In the genomic region with DNA sequence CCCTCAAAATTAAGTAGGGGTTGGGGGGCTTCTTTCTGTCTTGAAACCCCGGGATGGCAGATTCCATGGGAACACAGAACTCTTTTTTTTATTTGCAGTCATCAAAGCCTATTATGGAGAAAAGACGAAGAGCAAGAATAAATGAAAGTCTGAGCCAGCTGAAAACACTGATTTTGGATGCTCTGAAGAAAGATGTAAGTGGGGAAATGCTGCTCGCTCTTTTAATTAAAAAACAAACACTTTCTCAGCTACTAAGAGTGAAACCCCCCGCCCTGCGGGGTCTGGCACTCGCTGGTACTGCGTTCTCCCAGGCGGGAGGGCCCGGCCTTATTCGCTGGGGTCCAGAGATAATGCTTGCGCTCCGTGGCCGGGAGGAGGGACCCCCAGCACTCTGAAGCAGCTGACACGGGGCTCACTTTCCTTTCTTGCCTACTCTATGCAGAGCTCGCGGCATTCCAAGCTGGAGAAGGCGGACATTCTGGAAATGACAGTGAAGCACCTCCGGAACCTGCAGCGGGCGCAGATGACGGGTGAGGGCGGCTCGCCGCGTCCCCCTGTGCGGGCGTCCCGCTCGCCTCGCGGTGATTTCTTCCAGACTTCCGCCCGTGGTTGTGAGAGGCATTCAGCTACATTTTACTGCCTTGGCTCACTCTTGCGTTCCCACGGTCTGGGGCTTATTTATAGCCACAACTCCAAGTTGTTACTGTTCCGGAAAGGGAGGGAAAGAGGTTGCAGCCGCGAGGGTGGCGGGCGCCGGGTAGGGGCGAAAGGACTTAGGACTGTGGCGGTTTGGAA, we compare ENCODE assay signal across 8 cellular contexts. TPM values are rescaled to one million over a fixed set of nuclear protein-coding genes. Genes with fewer than 3 reads are reported as not detected.
DNase-seq lines count a peak whose midpoint lies in the region; ATAC-seq, FAIRE-seq and TF ChIP-seq lines count a peak whose summit lies in the region.

No MANE protein-coding gene starts in this region.

- peak in 4 of 10 experiments; percentile 19 to 49 (median 28) for DNase-seq in CD4-positive, alpha-beta T cell
- DNase-seq in HTR-8/SVneo (ENCODE audit: insufficient read length, low spot score) (peak; percentile 19), WERI-Rb-1 (peak; percentile 8), mesothelial cell of epicardium (ENCODE audit: low spot score in 2 of 2, unreplicated experiment in 2 of 2) (peak; percentile 36 to 66), SHP77 (lab: John Stamatoyannopoulos, UW) (no peak), HPDE6-E6E7 (ENCODE audit: extremely low spot score) (no peak)
- no peak for DNase-seq in effector memory CD4-positive, alpha-beta T cell

- no peak for FAIRE-seq in HTR-8/SVneo (lab: Jason Lieb, UNC)

- POLR2A ChIA-PET in CD4-positive, alpha-beta T cell (lab: Charles Lee), result interaction anchor here (0.9 to 1.5 kb wide), 2 partner anchors 66 to 356 kb away, joined by 3 to 4 read pairs; no protein-coding TSS in a partner anchor

- H3K27me3 Mint-ChIP-seq in CD4-positive, alpha-beta T cell, result peaks cover 48% of the 10 kb centered on the region
- H3K27me3 Mint-ChIP-seq in mesothelial cell of epicardium (ENCODE audit: low read depth), result no peaks in the 10 kb centered on the region

- no peaks in the 10 kb centered on the region for H3K9me3 ChIP-seq in CD4-positive, alpha-beta T cell (ENCODE audit: control insufficient read depth, low read length)
- H3K9me3 ChIP-seq in WERI-Rb-1 (ENCODE audit: severe bottlenecking), result no peaks in the 10 kb centered on the region
- no peaks in the 10 kb centered on the region for H3K9me3 ChIP-seq in effector memory CD4-positive, alpha-beta T cell (ENCODE audit: control insufficient read depth, low read length)

- peaks cover 47% of the 10 kb centered on the region for H3K4me1 ChIP-seq in effector memory CD4-positive, alpha-beta T cell (ENCODE audit: control insufficient read depth, insufficient read depth, low read length, poor library complexity, severe bottlenecking)

- peak overlapping the region; percentile 52 for H3K4me3 ChIP-seq in WERI-Rb-1 (ENCODE audit: low read depth, low read length)
- H3K4me3 ChIP-seq in effector memory CD4-positive, alpha-beta T cell (ENCODE audit: insufficient read depth, low read depth, low read length, poor library complexity, severe bottlenecking), result peak overlapping the region; percentile 40

- H3K27ac ChIP-seq in CD4-positive, alpha-beta T cell (ENCODE audit: low read depth, low read length), result no peak overlapping the region
- H3K27ac ChIP-seq in WERI-Rb-1 (no peak overlapping the region), temporal lobe (ENCODE audit: low read depth, low read length) (peak overlapping the region; percentile 72)
- H3K27ac ChIP-seq in effector memory CD4-positive, alpha-beta T cell (ENCODE audit: insufficient read depth, low read length, poor library complexity, severe bottlenecking), result no peak overlapping the region

- CTCF ChIA-PET in CD4-positive, alpha-beta T cell (lab: Charles Lee), result interaction anchor here (1.0 to 2.8 kb wide), 4 partner anchors 179 to 471 kb away, joined by 3 to 8 read pairs (median 4); no protein-coding TSS in a partner anchor

- no peaks in the 10 kb centered on the region for H3K9me3 Mint-ChIP-seq in CD4-positive, alpha-beta T cell
- H3K9me3 Mint-ChIP-seq in mesothelial cell of epicardium, result no peaks in the 10 kb centered on the region

- peaks cover 10% of the 10 kb centered on the region for H3K36me3 Mint-ChIP-seq in CD4-positive, alpha-beta T cell (ENCODE audit: low read depth)
- peaks cover 7% of the 10 kb centered on the region for H3K36me3 Mint-ChIP-seq in mesothelial cell of epicardium

- H3K4me1 Mint-ChIP-seq in CD4-positive, alpha-beta T cell (ENCODE audit: low read depth), result peaks cover 54% of the 10 kb centered on the region
- H3K4me1 Mint-ChIP-seq in mesothelial cell of epicardium, result peaks cover 47% of the 10 kb centered on the region

- H3K36me3 ChIP-seq in WERI-Rb-1, result no peaks in the 10 kb centered on the region
- no peaks in the 10 kb centered on the region for H3K36me3 ChIP-seq in effector memory CD4-positive, alpha-beta T cell (ENCODE audit: control insufficient read depth, insufficient read depth, low read length)

- H3K27ac Mint-ChIP-seq in CD4-positive, alpha-beta T cell, result peak overlapping the region; percentile 69
- H3K27ac Mint-ChIP-seq in mesothelial cell of epicardium, result peak overlapping the region; percentile 98

- ATAC-seq in CD4-positive, alpha-beta T cell (ENCODE audit: poor library complexity), result no peak

- intact Hi-C loops in CD4-positive, alpha-beta T cell (cut with DNase I, micrococcal nuclease), result loop anchor here (1.0 to 10.0 kb wide), 6 partner anchors 162 to 470 kb away; a partner anchor contains a TSS

- H3K4me3 Mint-ChIP-seq in CD4-positive, alpha-beta T cell, result peak overlapping the region; percentile 87
- H3K4me3 Mint-ChIP-seq in mesothelial cell of epicardium, result peak overlapping the region; percentile 96

- TF ChIP-seq CTCF in CD4-positive, alpha-beta T cell (IDR thresholded peaks at IDR 0.05), result no peak
- TF ChIP-seq CTCF in WERI-Rb-1 (IDR thresholded peaks at IDR 0.05; ENCODE audit: low read depth, low read length) (no peak), mesothelial cell of epicardium (IDR thresholded peaks at IDR 0.05; ENCODE audit: unreplicated experiment) (no peak)

- H3K27me3 ChIP-seq in CD4-positive, alpha-beta T cell (ENCODE audit: control insufficient read depth, insufficient read depth, low read length), result peaks cover 60% of the 10 kb centered on the region
- peaks cover 7% of the 10 kb centered on the region for H3K27me3 ChIP-seq in WERI-Rb-1 (ENCODE audit: insufficient read depth, low read depth, severe bottlenecking)
- peaks cover 30% of the 10 kb centered on the region for H3K27me3 ChIP-seq in effector memory CD4-positive, alpha-beta T cell (replicated peaks; ENCODE audit: control insufficient read depth, insufficient read depth, low read length, poor library complexity, severe bottlenecking)

RNA-seq across cellular contexts. Expression of a gene that starts 0.8 kb away (rescaled TPM):
- 1 to 10 TPM in 1 of 2 experiments, under 1 TPM in 1; 0.89 to 1.5 TPM for total RNA-seq in CD4-positive, alpha-beta T cell
- total RNA-seq in mesothelial cell of epicardium (99.9 to 108 TPM (median 104 TPM) in 3 replicates), temporal lobe (16.2 TPM)

Comparison
In these comparisons a context has a peak if more than half of its experiments do, and no peak if none do; other contexts are left out.
1. DNase-seq: peak in HTR-8/SVneo (single experiment), WERI-Rb-1 (single experiment) and mesothelial cell of epicardium (2 of 2); none in effector memory CD4-positive, alpha-beta T cell (0 of 3), SHP77 (0 of 2) and HPDE6-E6E7 (single experiment).